1 cellular context compared by ENCODE assay signal in the genomic region with DNA sequence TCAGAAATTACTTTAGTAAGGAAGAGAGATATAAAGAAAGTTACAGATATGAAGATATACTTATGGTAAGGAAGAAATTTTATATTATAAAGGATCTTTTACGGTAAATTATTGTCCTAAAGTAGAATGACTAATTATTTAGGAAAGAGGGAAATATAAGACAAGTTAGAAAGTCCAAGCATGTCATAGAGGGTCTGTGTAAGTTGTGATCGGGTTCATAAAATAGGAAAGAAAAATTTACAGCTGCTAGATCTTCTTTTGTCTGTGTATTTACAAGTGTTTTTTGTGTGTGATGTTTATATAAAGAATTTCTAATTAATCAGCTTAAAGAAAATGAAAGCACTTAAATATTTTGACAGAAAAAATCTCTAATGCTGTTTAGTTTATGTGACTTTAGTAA.
TF ChIP-seq lines count a peak whose summit lies in the region.

No MANE protein-coding gene starts in this region.

TF ChIP-seq in HEK293, 187 proteins besides CTCF, POLR2A, EP300 and RAD21 (continued from another document):
- TF ChIP-seq, protein P1, sequence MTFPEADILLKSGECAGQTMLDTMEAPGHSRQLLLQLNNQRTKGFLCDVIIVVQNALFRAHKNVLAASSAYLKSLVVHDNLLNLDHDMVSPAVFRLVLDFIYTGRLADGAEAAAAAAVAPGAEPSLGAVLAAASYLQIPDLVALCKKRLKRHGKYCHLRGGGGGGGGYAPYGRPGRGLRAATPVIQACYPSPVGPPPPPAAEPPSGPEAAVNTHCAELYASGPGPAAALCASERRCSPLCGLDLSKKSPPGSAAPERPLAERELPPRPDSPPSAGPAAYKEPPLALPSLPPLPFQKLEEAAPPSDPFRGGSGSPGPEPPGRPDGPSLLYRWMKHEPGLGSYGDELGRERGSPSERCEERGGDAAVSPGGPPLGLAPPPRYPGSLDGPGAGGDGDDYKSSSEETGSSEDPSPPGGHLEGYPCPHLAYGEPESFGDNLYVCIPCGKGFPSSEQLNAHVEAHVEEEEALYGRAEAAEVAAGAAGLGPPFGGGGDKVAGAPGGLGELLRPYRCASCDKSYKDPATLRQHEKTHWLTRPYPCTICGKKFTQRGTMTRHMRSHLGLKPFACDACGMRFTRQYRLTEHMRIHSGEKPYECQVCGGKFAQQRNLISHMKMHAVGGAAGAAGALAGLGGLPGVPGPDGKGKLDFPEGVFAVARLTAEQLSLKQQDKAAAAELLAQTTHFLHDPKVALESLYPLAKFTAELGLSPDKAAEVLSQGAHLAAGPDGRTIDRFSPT (tag by site-specific recombination; IDR thresholded peaks at IDR 0.05), result no peak
- no peak for TF ChIP-seq SCRT2 (tag by site-specific recombination; IDR thresholded peaks at IDR 0.05)
- no peak for TF ChIP-seq WT1 (tag by site-specific recombination; IDR thresholded peaks at IDR 0.05)
- no peak for TF ChIP-seq ZNF157 (tag by site-specific recombination; IDR thresholded peaks at IDR 0.05)
- TF ChIP-seq ZNF530 (tag by site-specific recombination; IDR thresholded peaks at IDR 0.05; ENCODE audit: low read depth), result no peak
- no peak for TF ChIP-seq BCL11A (tag by site-specific recombination; IDR thresholded peaks at IDR 0.05; ENCODE audit: low read depth)
- TF ChIP-seq MYNN (tag by site-specific recombination; IDR thresholded peaks at IDR 0.05; ENCODE audit: borderline replicate concordance), result no peak
- no peak for TF ChIP-seq ZFP69B (tag by site-specific recombination; IDR thresholded peaks at IDR 0.05)
- peak; percentile 89 for TF ChIP-seq TRIM28 (IDR thresholded peaks at IDR 0.05; ENCODE audit: borderline replicate concordance, low read length)
- peak; percentile 70; the same call in 1 of the 2 replicates for TF ChIP-seq ZNF549 (tag by site-specific recombination; IDR thresholded peaks at IDR 0.05)
- TF ChIP-seq, protein P2, sequence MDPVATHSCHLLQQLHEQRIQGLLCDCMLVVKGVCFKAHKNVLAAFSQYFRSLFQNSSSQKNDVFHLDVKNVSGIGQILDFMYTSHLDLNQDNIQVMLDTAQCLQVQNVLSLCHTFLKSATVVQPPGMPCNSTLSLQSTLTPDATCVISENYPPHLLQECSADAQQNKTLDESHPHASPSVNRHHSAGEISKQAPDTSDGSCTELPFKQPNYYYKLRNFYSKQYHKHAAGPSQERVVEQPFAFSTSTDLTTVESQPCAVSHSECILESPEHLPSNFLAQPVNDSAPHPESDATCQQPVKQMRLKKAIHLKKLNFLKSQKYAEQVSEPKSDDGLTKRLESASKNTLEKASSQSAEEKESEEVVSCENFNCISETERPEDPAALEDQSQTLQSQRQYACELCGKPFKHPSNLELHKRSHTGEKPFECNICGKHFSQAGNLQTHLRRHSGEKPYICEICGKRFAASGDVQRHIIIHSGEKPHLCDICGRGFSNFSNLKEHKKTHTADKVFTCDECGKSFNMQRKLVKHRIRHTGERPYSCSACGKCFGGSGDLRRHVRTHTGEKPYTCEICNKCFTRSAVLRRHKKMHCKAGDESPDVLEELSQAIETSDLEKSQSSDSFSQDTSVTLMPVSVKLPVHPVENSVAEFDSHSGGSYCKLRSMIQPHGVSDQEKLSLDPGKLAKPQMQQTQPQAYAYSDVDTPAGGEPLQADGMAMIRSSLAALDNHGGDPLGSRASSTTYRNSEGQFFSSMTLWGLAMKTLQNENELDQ (tag by site-specific recombination; IDR thresholded peaks at IDR 0.05; ENCODE audit: low read depth), result no peak
- TF ChIP-seq, protein P3, sequence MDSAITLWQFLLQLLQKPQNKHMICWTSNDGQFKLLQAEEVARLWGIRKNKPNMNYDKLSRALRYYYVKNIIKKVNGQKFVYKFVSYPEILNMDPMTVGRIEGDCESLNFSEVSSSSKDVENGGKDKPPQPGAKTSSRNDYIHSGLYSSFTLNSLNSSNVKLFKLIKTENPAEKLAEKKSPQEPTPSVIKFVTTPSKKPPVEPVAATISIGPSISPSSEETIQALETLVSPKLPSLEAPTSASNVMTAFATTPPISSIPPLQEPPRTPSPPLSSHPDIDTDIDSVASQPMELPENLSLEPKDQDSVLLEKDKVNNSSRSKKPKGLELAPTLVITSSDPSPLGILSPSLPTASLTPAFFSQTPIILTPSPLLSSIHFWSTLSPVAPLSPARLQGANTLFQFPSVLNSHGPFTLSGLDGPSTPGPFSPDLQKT (IDR thresholded peaks at IDR 0.05; ENCODE audit: borderline replicate concordance, low read depth, low read length), result no peak
- peak; percentile 26 for TF ChIP-seq ZNF510 (tag by site-specific recombination; IDR thresholded peaks at IDR 0.05; ENCODE audit: insufficient replicate concordance)
